In the genomic region with DNA sequence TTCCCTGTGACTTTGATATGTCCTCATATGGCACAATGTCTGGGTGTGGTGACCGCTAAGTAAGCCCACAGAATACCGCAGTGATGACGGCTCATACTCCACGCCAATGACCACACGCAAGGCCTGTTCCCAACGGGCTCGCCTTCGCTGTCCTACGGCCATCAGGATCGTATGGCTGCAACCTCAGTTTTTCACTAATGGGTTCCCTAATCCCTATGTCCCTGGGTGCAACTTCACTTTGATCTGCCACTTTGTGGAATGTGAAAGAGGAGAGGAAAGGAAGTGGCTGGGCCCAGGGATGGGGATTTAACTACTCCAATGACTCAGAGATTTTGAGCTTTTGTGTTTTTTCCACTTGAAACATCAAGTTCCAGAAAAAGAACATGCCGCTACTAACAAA, we compare ENCODE assay signal across 20 cellular contexts.
DNase-seq lines count a peak whose midpoint lies in the region; ATAC-seq and TF ChIP-seq lines count a peak whose summit lies in the region.
"Had no signal": no experiment of that assay in that cellular context is flagged by ENCODE, and none has a peak within 500 bp of the region (broad histone marks: within the 10 kb centered on the region; RNA-seq: fewer than 3 reads in every experiment).

No MANE protein-coding gene starts in this region.

- in situ Hi-C loops in astrocyte of the spinal cord (cut with HindIII; ENCODE audit: low sequenced_read_pairs): no loop called here

- H3K9me3 Mint-ChIP-seq in HFFc6: peaks cover 3% of the 10 kb centered on the region; the same call in 1 of the 2 replicates
- H3K9me3 Mint-ChIP-seq: activated B cell treated with CpG ODN at 0.5 μM for 24 hours had no signal

- H3K4me3 ChIP-seq in astrocyte of the spinal cord (ENCODE audit: low read depth, low read length) (no peak overlapping the region), mesodermal cell (ENCODE audit: extremely low read depth, insufficient read depth, low read length, poor library complexity, severe bottlenecking) (no peak overlapping the region)
- H3K4me3 ChIP-seq: mucosa of descending colon had no signal

- H3K4me1 ChIP-seq in mesodermal cell (ENCODE audit: control insufficient read depth, insufficient read depth, low read length, poor library complexity, severe bottlenecking): peaks cover 21% of the 10 kb centered on the region

- no peaks in the 10 kb centered on the region for H3K36me3 ChIP-seq in mesodermal cell (ENCODE audit: control insufficient read depth, insufficient read depth, low read length)

- 89 to 96% methylated on average over 9 to 11 of the region's 11 CpGs for WGBS in mesodermal cell (ENCODE audit: insufficient coverage in 2 of 2), 2 experiments

- H3K4me1 Mint-ChIP-seq in HFFc6 (ENCODE audit: low read depth): peaks cover 44% of the 10 kb centered on the region
- H3K4me1 Mint-ChIP-seq: activated B cell treated with CpG ODN at 0.5 μM for 24 hours had no signal

- DNase-seq in AG09319 (ENCODE audit: extremely low read depth, low read depth) (peak; percentile 16), HFFc6 (peak; percentile 97), astrocyte of the spinal cord (ENCODE audit: low read depth, low spot score) (peak; percentile 5), NCI-H128 (lab: John Stamatoyannopoulos, UW; ENCODE audit: unreplicated experiment) (no peak)
- DNase-seq: activated B cell treated with CpG ODN at 0.5 μM for 24 hours; activated CD8-positive, alpha-beta T cell treated with anti-CD3 and anti-CD28 coated beads, Interleukin-2, amount 10 ng/mL, durations not matched to agents 7 days and 5 days; activated naive CD8-positive, alpha-beta T cell treated with anti-CD3 and anti-CD28 coated beads for 36 hours; effector CD4-positive, alpha-beta T cell; GOT3; left colon; mucosa of descending colon; NCI-H1694 treated with DMSO at 0.1 percent for 48 hours; nucleus accumbens; SHP77; stimulated activated CD4-positive, alpha-beta T cell treated with anti-CD3 and anti-CD28 coated beads, Interleukin-4, amount 100 ng/mL, for 24 hours had no signal

- TF ChIP-seq CTCF in AG09319 (IDR thresholded peaks at IDR 0.05; ENCODE audit: low read depth, low read length): no peak
- no peak for TF ChIP-seq CTCF in HFFc6 (IDR thresholded peaks at IDR 0.05)
- no peak for TF ChIP-seq CTCF in astrocyte of the spinal cord (IDR thresholded peaks at IDR 0.05; ENCODE audit: low read depth, low read length)

- H3K36me3 Mint-ChIP-seq in HFFc6 (ENCODE audit: low read depth): peaks cover 7% of the 10 kb centered on the region
- H3K36me3 Mint-ChIP-seq: activated naive CD8-positive, alpha-beta T cell treated with anti-CD3 and anti-CD28 coated beads for 36 hours had no signal

- peak overlapping the region; percentile 25 for H3K27ac ChIP-seq in mesodermal cell (ENCODE audit: low read depth, low read length, severe bottlenecking)

- H3K4me3 Mint-ChIP-seq in HFFc6: peak overlapping the region; percentile 73
- H3K4me3 Mint-ChIP-seq: activated B cell treated with CpG ODN at 0.5 μM for 24 hours; activated CD8-positive, alpha-beta T cell treated with anti-CD3 and anti-CD28 coated beads, Interleukin-2, amount 10 ng/mL, durations not matched to agents 7 days and 5 days; activated naive CD8-positive, alpha-beta T cell treated with anti-CD3 and anti-CD28 coated beads for 36 hours; T-helper 1 cell treated with Interleukin-12 subunit alpha and Interleukin-12 subunit beta and Interleukin-4 antibody, amounts not matched to agents 30 μg/mL and 1 μg/mL, for 36 hours had no signal

- peak overlapping the region; percentile 97 for H3K27ac Mint-ChIP-seq in HFFc6
- H3K27ac Mint-ChIP-seq: activated B cell treated with CpG ODN at 0.5 μM for 24 hours; activated CD8-positive, alpha-beta T cell treated with anti-CD3 and anti-CD28 coated beads, Interleukin-2, amount 10 ng/mL, durations not matched to agents 7 days and 5 days; activated naive CD8-positive, alpha-beta T cell treated with anti-CD3 and anti-CD28 coated beads for 36 hours; T-helper 1 cell treated with Interleukin-12 subunit alpha and Interleukin-12 subunit beta and Interleukin-4 antibody, amounts not matched to agents 30 μg/mL and 1 μg/mL, for 36 hours had no signal

- peaks cover 2% of the 10 kb centered on the region; the same call in 1 of the 2 replicates for H3K27me3 Mint-ChIP-seq in HFFc6 (ENCODE audit: insufficient read depth)
- H3K27me3 Mint-ChIP-seq: activated B cell treated with CpG ODN at 0.5 μM for 24 hours had no signal

- ATAC-seq in GM18907 (IDR thresholded peaks at IDR 0.05; ENCODE audit: unreplicated experiment) (no peak), GM21529 (IDR thresholded peaks at IDR 0.05; ENCODE audit: unreplicated experiment) (no peak), GM21423 (IDR thresholded peaks at IDR 0.05; ENCODE audit: unreplicated experiment) (no peak)
- ATAC-seq: activated CD8-positive, alpha-beta T cell treated with anti-CD3 and anti-CD28 coated beads, Interleukin-2, amount 10 ng/mL, durations not matched to agents 7 days and 5 days; left colon; mucosa of descending colon had no signal

- H3K9me3 ChIP-seq in mesodermal cell (ENCODE audit: control insufficient read depth, low read length): no peaks in the 10 kb centered on the region
- H3K9me3 ChIP-seq: mucosa of descending colon had no signal
